In genomic region chr10:27679996-27680395, GRCh38 we compare ENCODE assay signal across 22 cellular contexts.
DNase-seq lines count a peak whose midpoint lies in the region; ATAC-seq and TF ChIP-seq lines count a peak whose summit lies in the region.
"Had no signal": no experiment of that assay in that cellular context is flagged by ENCODE, and none has a peak within 500 bp of the region (broad histone marks: within the 10 kb centered on the region; RNA-seq: fewer than 3 reads in every experiment).

No MANE protein-coding gene starts in this region.

- H3K79me2 ChIP-seq in trophoblast cell (ENCODE audit: control insufficient read depth, insufficient read depth, low read length, poor library complexity): no peaks in the 10 kb centered on the region

- H2BK5ac ChIP-seq in trophoblast cell (ENCODE audit: low read depth, low read length, poor library complexity): peak overlapping the region; percentile 11

- H3K36me3 ChIP-seq in SK-N-MC (ENCODE audit: insufficient read depth, low read length) (no peaks in the 10 kb centered on the region), gastroesophageal sphincter (peaks cover 0 to 3% of the 10 kb centered on the region in 2 donors), trophoblast cell (ENCODE audit: control insufficient read depth in 1 of 2, insufficient read depth in 2 of 2, low read length in 2 of 2) (no peaks in the 10 kb centered on the region)
- H3K36me3 ChIP-seq: gastrocnemius medialis, right lobe of liver, uterus had no signal

- H3K9ac ChIP-seq in SK-N-MC (ENCODE audit: insufficient read length) (no peak overlapping the region), trophoblast cell (ENCODE audit: low read length) (no peak overlapping the region)
- H3K9ac ChIP-seq: SK-N-SH had no signal

- no peak overlapping the region for H4K91ac ChIP-seq in trophoblast cell (ENCODE audit: low read depth, low read length)

- DNase-seq in AG10803 (ENCODE audit: low read depth) (peak; percentile 73), SK-N-MC (ENCODE audit: low read depth, low spot score) (no peak), trophoblast cell (peak in 1 of 2 donors; percentile 52), SHP77 treated with DMSO at 0.1 percent for 48 hours (lab: John Stamatoyannopoulos, UW) (no peak)
- no peak for DNase-seq in stimulated activated CD4-positive, alpha-beta T cell treated with anti-CD3 and anti-CD28 coated beads, Interleukin-1b, Interleukin-23, amount 100 ng/mL, for 48 hours
- no peak for DNase-seq in activated CD4-positive, CD25-positive, alpha-beta regulatory T cell (lab: John Stamatoyannopoulos, UW)
- DNase-seq: activated CD8-positive, alpha-beta T cell treated with anti-CD3 and anti-CD28 coated beads for 36 hours; activated naive CD4-positive, alpha-beta T cell treated with anti-CD3 and anti-CD28 coated beads, Interleukin-2, amount 50 U/mL, for 16 hours; activated T-cell treated with anti-CD3 and anti-CD28 coated beads, Interleukin-2, amount 50 U/mL, for 24 hours; gastrocnemius medialis; GF-D8; left colon; NCI-H1436 treated with DMSO at 0.1 percent for 48 hours; NCI-H2171; PC-3; right lobe of liver; SK-N-SH; T-helper 9 cell; uterus had no signal

- H3K4me3 ChIP-seq in AG10803 (ENCODE audit: low read length) (no peak overlapping the region), SK-N-MC (0 out of 2 replicates have a peak overlapping the region, but pooled peaks have one; percentile 28), gastroesophageal sphincter (no peak overlapping the region), trophoblast cell (ENCODE audit: low read depth, low read length) (no peak overlapping the region)
- H3K4me3 ChIP-seq: gastrocnemius medialis, right lobe of liver, uterus had no signal

- H3K79me1 ChIP-seq in trophoblast cell (ENCODE audit: low read length): peaks cover 2% of the 10 kb centered on the region

- H3K27me3 ChIP-seq in gastroesophageal sphincter (no peaks in the 10 kb centered on the region), trophoblast cell (ENCODE audit: insufficient read depth, low read length) (no peaks in the 10 kb centered on the region)
- H3K27me3 ChIP-seq: gastrocnemius medialis, right lobe of liver, uterus had no signal

- no peak overlapping the region for H2BK120ac ChIP-seq in trophoblast cell (ENCODE audit: insufficient read depth, low read length, poor library complexity)

- TF ChIP-seq POLR2A in gastroesophageal sphincter (IDR thresholded peaks at IDR 0.05): no peak

- no peak overlapping the region for H2AK5ac ChIP-seq in trophoblast cell (ENCODE audit: low read length)

- no peak overlapping the region for H4K12ac ChIP-seq in trophoblast cell (ENCODE audit: low read depth, low read length)

- no peaks in the 10 kb centered on the region for H3K9me3 ChIP-seq in SK-N-MC (ENCODE audit: low read depth, low read length)
- no peaks in the 10 kb centered on the region for H3K9me3 ChIP-seq in gastroesophageal sphincter
- no peaks in the 10 kb centered on the region for H3K9me3 ChIP-seq in trophoblast cell (ENCODE audit: insufficient read depth, low read depth, low read length)
- H3K9me3 ChIP-seq: gastrocnemius medialis, right lobe of liver, SK-N-SH, uterus had no signal

- no peak overlapping the region for H3K4ac ChIP-seq in trophoblast cell (ENCODE audit: low read depth, low read length)

- no peak overlapping the region for H3K14ac ChIP-seq in trophoblast cell (ENCODE audit: low read length)

- no peak overlapping the region for H3K23ac ChIP-seq in trophoblast cell (ENCODE audit: low read length)

- ATAC-seq in gastroesophageal sphincter (peak; percentile 46), GM21717 (IDR thresholded peaks at IDR 0.05; ENCODE audit: unreplicated experiment) (no peak)
- ATAC-seq: activated CD8-positive, alpha-beta T cell treated with anti-CD3 and anti-CD28 coated beads for 36 hours; gastrocnemius medialis; left colon; PC-3; right lobe of liver had no signal

- H3K27ac ChIP-seq in SK-N-MC (peak overlapping the region; percentile 54; the same call in 1 of the 2 replicates), gastroesophageal sphincter (peak overlapping the region in 2 of 4 donors; percentile 50 to 65), trophoblast cell (ENCODE audit: low read depth, low read length) (peak overlapping the region; percentile 69)
- H3K27ac ChIP-seq: C4-2B, gastrocnemius medialis, right lobe of liver, uterus had no signal

- 37 to 56% methylated on average over 3 of the region's 4 CpGs for WGBS in gastroesophageal sphincter (ENCODE audit: low coverage in 1 of 2), 2 donors
- WGBS in trophoblast cell (ENCODE audit: extremely low coverage, insufficient coverage, insufficient read length): no CpG with 5 or more reads among the region's 4 CpGs

- TF ChIP-seq EP300 in gastroesophageal sphincter (IDR thresholded peaks at IDR 0.05): no peak

- peak overlapping the region; percentile 11 for H3K4me2 ChIP-seq in trophoblast cell (ENCODE audit: low read length)
- H3K4me2 ChIP-seq: SK-N-SH had no signal

- TF ChIP-seq CTCF in AG10803 (conservative IDR thresholded peaks at IDR 0.05; ENCODE audit: low read length) (no peak), gastroesophageal sphincter (IDR thresholded peaks at IDR 0.05) (no peak)

- no peak overlapping the region for H4K8ac ChIP-seq in trophoblast cell (ENCODE audit: low read depth, low read length)

- peak overlapping the region; percentile 33 for H2BK12ac ChIP-seq in trophoblast cell (ENCODE audit: low read length)

- H3K18ac ChIP-seq in trophoblast cell (ENCODE audit: low read length): no peak overlapping the region

- no peak overlapping the region for H2AFZ ChIP-seq in trophoblast cell (ENCODE audit: insufficient read depth, low read length, poor library complexity)

- peaks cover 0 to 57% (median 0%) of the 10 kb centered on the region in 3 donors for H3K4me1 ChIP-seq in gastroesophageal sphincter
- H3K4me1 ChIP-seq in trophoblast cell (ENCODE audit: control insufficient read depth in 1 of 2, insufficient read depth in 2 of 2, low read length in 2 of 2): peaks cover 9 to 11% of the 10 kb centered on the region in 2 experiments
- H3K4me1 ChIP-seq: gastrocnemius medialis, right lobe of liver had no signal
